Comparison of ENCODE assay signal across 8 cellular contexts in the genomic region with DNA sequence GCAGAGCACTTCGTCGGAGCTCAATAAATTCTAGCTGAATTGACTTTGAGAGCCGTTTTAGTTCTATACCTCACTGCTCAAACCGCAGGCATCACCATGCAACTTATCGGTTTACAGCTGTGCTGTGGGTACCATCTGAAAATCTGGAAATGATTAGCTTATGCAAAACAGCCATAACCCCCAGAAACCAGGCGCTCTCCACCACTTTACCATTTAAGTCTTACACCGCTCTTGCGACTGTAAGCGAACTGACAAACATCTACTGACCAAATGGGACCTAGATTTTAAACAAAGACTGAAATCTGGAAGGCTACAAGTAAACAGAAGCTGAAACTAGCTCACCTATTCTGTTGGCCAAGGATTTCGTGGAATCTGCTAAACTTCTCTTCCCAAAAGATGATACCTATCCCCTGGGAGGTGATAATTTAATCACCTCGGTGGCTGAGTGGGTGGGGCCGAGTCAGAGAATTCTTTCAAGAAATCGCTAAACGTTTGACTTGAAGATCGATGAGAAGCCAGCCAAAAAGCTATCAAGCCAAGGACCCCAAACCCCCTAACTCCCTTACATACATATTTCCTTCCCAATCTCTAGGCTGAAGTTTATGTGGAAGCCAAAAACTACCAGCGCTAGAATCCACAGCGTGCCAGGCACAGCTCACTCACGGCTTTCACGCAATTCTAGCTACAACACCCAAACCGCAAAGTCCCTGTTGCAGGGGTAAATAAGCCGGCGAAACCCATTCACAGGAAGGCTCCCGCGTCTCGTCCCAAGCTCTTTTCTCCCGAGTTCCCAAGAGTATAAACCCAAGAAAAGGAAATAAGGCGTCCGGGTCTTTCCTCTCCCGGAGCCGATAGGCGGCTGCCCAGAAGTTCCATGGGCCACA. TPM values are rescaled to one million over a fixed set of nuclear protein-coding genes. Genes with fewer than 3 reads are reported as not detected.
DNase-seq lines count a peak whose midpoint lies in the region; ATAC-seq and TF ChIP-seq lines count a peak whose summit lies in the region.

No MANE protein-coding gene starts in this region.

- no peaks in the 10 kb centered on the region for H3K36me3 ChIP-seq in gastrocnemius medialis

- peak overlapping the region; percentile 94 to 98 (median 96) for H3K27ac ChIP-seq in gastrocnemius medialis

- H3K4me3 Mint-ChIP-seq in CD14-positive monocyte (peak overlapping the region; percentile 94 to 97), activated B cell treated with CpG ODN at 0.5 μM for 24 hours (peak overlapping the region; percentile 99)

- H3K4me1 ChIP-seq in gastrocnemius medialis, result peaks cover 17 to 24% of the 10 kb centered on the region in 2 donors

- H3K27me3 Mint-ChIP-seq in CD14-positive monocyte (ENCODE audit: low read depth in 3 of 3), result peaks cover 0 to 11% (median 2%) of the 10 kb centered on the region in 3 donors
- H3K27me3 Mint-ChIP-seq in activated B cell treated with CpG ODN at 0.5 μM for 24 hours, result peaks cover 3% of the 10 kb centered on the region

- no peak for TF ChIP-seq CTCF in CD14-positive monocyte (IDR thresholded peaks at IDR 0.05)
- TF ChIP-seq CTCF in activated B cell treated with CpG ODN at 0.5 μM for 24 hours (IDR thresholded peaks at IDR 0.05), result no peak
- TF ChIP-seq CTCF in fibroblast of villous mesenchyme (IDR thresholded peaks at IDR 0.05; ENCODE audit: insufficient read depth, low read depth, low read length), result no peak
- TF ChIP-seq CTCF in gastrocnemius medialis (IDR thresholded peaks at IDR 0.05 in 4 of 5, conservative IDR thresholded peaks at IDR 0.05 in 1 of 5), result no peak

- H3K9me3 Mint-ChIP-seq in CD14-positive monocyte (no peaks in the 10 kb centered on the region), activated B cell treated with CpG ODN at 0.5 μM for 24 hours (no peaks in the 10 kb centered on the region)

- H3K27ac Mint-ChIP-seq in CD14-positive monocyte (peak overlapping the region; percentile 99 to 100 (median 100)), activated B cell treated with CpG ODN at 0.5 μM for 24 hours (peak overlapping the region; percentile 97)

- H3K4me1 Mint-ChIP-seq in CD14-positive monocyte (peaks cover 18% of the 10 kb centered on the region), activated B cell treated with CpG ODN at 0.5 μM for 24 hours (peaks cover 30% of the 10 kb centered on the region)

- CTCF ChIA-PET in activated B cell treated with CpG ODN at 0.5 μM for 24 hours (lab: Charles Lee), result interaction anchor here (1.0 to 1.5 kb wide), 4 partner anchors 94 to 527 kb away, joined by 3 to 4 read pairs (median 4); a partner anchor contains a TSS

- H3K4me3 ChIP-seq in fibroblast of villous mesenchyme (ENCODE audit: low read depth, low read length) (peak overlapping the region; percentile 93), gastrocnemius medialis (peak overlapping the region; percentile 84 to 96 (median 90))

- no peak for DNase-seq in CD14-positive monocyte (ENCODE audit: low spot score)
- DNase-seq in activated B cell treated with CpG ODN at 0.5 μM for 24 hours, result no peak
- DNase-seq in fibroblast of villous mesenchyme (ENCODE audit: low read depth), result peak; percentile 60
- DNase-seq in gastrocnemius medialis, result no peak
- no peak for DNase-seq in hippocampal formation (lab: John Stamatoyannopoulos, UW)
- DNase-seq in cerebellar cortex (ENCODE audit: low spot score), result no peak

- POLR2A ChIA-PET in activated B cell treated with CpG ODN at 0.5 μM for 24 hours (lab: Charles Lee), result interaction anchor here (0.6 to 2.9 kb wide), 15 partner anchors 9 to 527 kb away, joined by 3 to 37 read pairs (median 5); a partner anchor contains a TSS

- no peak for TF ChIP-seq POLR2A in gastrocnemius medialis (IDR thresholded peaks at IDR 0.05)

- H3K9me3 ChIP-seq in gastrocnemius medialis, result no peaks in the 10 kb centered on the region

- ATAC-seq in GM19043 (IDR thresholded peaks at IDR 0.05; ENCODE audit: low read depth, unreplicated experiment) (peak; percentile 69), HG03159 (IDR thresholded peaks at IDR 0.05; ENCODE audit: unreplicated experiment) (peak; percentile 55), activated B cell treated with CpG ODN at 0.5 μM for 24 hours (ENCODE audit: low read depth) (peak; percentile 5), gastrocnemius medialis (peak in 1 of 2 donors; percentile 1)

- H3K27me3 ChIP-seq in gastrocnemius medialis, result no peaks in the 10 kb centered on the region

- intact Hi-C loops in CD14-positive monocyte (cut with micrococcal nuclease) (loop anchor here (5.0 to 10.0 kb wide), 7 partner anchors 46 to 309 kb away; a partner anchor contains a TSS), activated B cell treated with CpG ODN at 0.5 μM for 24 hours (cut with micrococcal nuclease) (loop anchor here (1.0 to 5.0 kb wide), 15 partner anchors 17 to 1895 kb away; a partner anchor contains a TSS), gastrocnemius medialis (cut with DNase I; ENCODE audit: low total_unique reads) (loop anchor here (1.0 to 5.0 kb wide), 6 partner anchors 45 to 311 kb away; a partner anchor contains a TSS)

- H3K36me3 Mint-ChIP-seq in CD14-positive monocyte (no peaks in the 10 kb centered on the region), activated B cell treated with CpG ODN at 0.5 μM for 24 hours (ENCODE audit: low read depth) (peaks cover 17% of the 10 kb centered on the region)

- in situ Hi-C loops in gastrocnemius medialis (cut with MboI; ENCODE audit: low sequenced_read_pairs in 4 of 4), result loop anchor here in 2 of 4 donors (10.0 kb wide), 2 partner anchors 61 to 309 kb away; a partner anchor contains a TSS

RNA-seq across cellular contexts. Expression of a gene that starts 0.6 kb away (rescaled TPM):
- polyA plus RNA-seq in CD14-positive monocyte, result 10 to 100 TPM; 11.8 to 14.9 TPM
- total RNA-seq in activated B cell treated with CpG ODN at 0.5 μM for 24 hours (22.0 and 22.7 TPM in 2 replicates), fibroblast of villous mesenchyme (17.7 and 20.7 TPM in 2 replicates), gastrocnemius medialis (10 to 100 TPM; 13.3 to 21.7 (median 17.7) TPM)

RNA-seq across cellular contexts. Expression of a gene that starts 33.9 kb away (rescaled TPM):
- polyA plus RNA-seq in CD14-positive monocyte, result not detected
- total RNA-seq in activated B cell treated with CpG ODN at 0.5 μM for 24 hours (1.4 and 2.6 TPM in 2 replicates), fibroblast of villous mesenchyme (under 0.01 and 0.32 TPM in 2 replicates), gastrocnemius medialis (10 to 100 TPM in 1 of 4 donors, 1 to 10 TPM in 2, not detected in 1; 4.5 to 14.1 (median 4.5) TPM)

RNA-seq across cellular contexts. Expression of a gene that starts 45.0 kb away (rescaled TPM):
- polyA plus RNA-seq in CD14-positive monocyte, result 10 to 100 TPM; 11.7 to 15.5 TPM
- 12.9 and 18.0 TPM in 2 replicates for total RNA-seq in activated B cell treated with CpG ODN at 0.5 μM for 24 hours
- total RNA-seq in fibroblast of villous mesenchyme, result 27.7 and 33.2 TPM in 2 replicates
- total RNA-seq in gastrocnemius medialis, result 10 to 100 TPM; 27.4 to 58.8 (median 30.3) TPM
